ENCODE assay signal across 17 cellular contexts in genomic region chr9:28134577-28134976, GRCh38.
"Had no signal": no experiment of that assay in that cellular context is flagged by ENCODE, and none has a peak within 500 bp of the region (broad histone marks: within the 10 kb centered on the region; RNA-seq: fewer than 3 reads in every experiment).

No MANE protein-coding gene starts in this region.

- H3K27ac ChIP-seq: epithelial cell of prostate, gastrocnemius medialis, heart right ventricle, pancreas, upper lobe of left lung had no signal

- H3K4me3 ChIP-seq: gastrocnemius medialis, heart right ventricle, pancreas, upper lobe of left lung had no signal

- ATAC-seq: activated T-helper 17 cell treated with anti-CD3 and anti-CD28 coated beads, Interleukin-2, amount 50 U/mL, for 72 hours; gastrocnemius medialis; heart right ventricle; left ventricle myocardium superior; pancreas had no signal

- H3K27me3 ChIP-seq: gastrocnemius medialis, heart right ventricle, pancreas, upper lobe of left lung had no signal

- H3K9me3 ChIP-seq: gastrocnemius medialis, heart right ventricle, pancreas, upper lobe of left lung had no signal

- DNase-seq: activated CD4-positive, alpha-beta T cell treated with anti-CD3 and anti-CD28 coated beads, Interleukin-2, amount 50 U/mL, for 1 hour; activated CD4-positive, CD25-positive, alpha-beta regulatory T cell; activated naive CD4-positive, alpha-beta T cell treated with anti-CD3 and anti-CD28 coated beads, Interleukin-2, amount 10 ng/mL, durations not matched to agents 7 days and 5 days; activated T-cell treated with anti-CD3 and anti-CD28 coated beads for 4 hours; effector CD8-positive, alpha-beta T cell; gastrocnemius medialis; heart right ventricle; left ventricle myocardium superior; pancreas; retina; stimulated activated CD4-positive, alpha-beta T cell treated with anti-CD3 and anti-CD28 coated beads, Interleukin-15, amount 100 ng/mL, for 24 hours; stimulated activated CD4-positive, alpha-beta T cell treated with anti-CD3 and anti-CD28 coated beads, Interleukin-4, amount 100 ng/mL, for 24 hours; upper lobe of left lung had no signal

- H3K36me3 ChIP-seq: gastrocnemius medialis, heart right ventricle, pancreas, upper lobe of left lung had no signal

- H3K4me1 ChIP-seq: gastrocnemius medialis, heart right ventricle, pancreas, upper lobe of left lung had no signal

- FAIRE-seq: colon, keratinocyte, pancreas had no signal
